ENCODE assay signal across 9 cellular contexts in genomic region chr19:6811906-6812305, GRCh38. TPM values are rescaled to one million over a fixed set of nuclear protein-coding genes. Genes with fewer than 3 reads are reported as not detected.
DNase-seq lines count a peak whose midpoint lies in the region; ATAC-seq and FAIRE-seq lines count a peak whose summit lies in the region.
"Had no signal": no experiment of that assay in that cellular context is flagged by ENCODE, and none has a peak within 500 bp of the region (broad histone marks: within the 10 kb centered on the region; RNA-seq: fewer than 3 reads in every experiment).

No MANE protein-coding gene starts in this region.

- peaks cover 25% of the 10 kb centered on the region for H3K36me3 Mint-ChIP-seq in activated T-cell treated with anti-CD3 and anti-CD28 coated beads, Interleukin-2, amount 50 U/mL, for 4 hours (ENCODE audit: insufficient read depth)
- peaks cover 37% of the 10 kb centered on the region for H3K36me3 Mint-ChIP-seq in stimulated activated memory B cell treated with anti-CD40 and anti-IgM and Interleukin-4, amounts not matched to agents 10 μg/mL and 1 μg/mL and 100 μg/mL, for 72 hours

- no peaks in the 10 kb centered on the region for H3K27me3 Mint-ChIP-seq in activated T-cell treated with anti-CD3 and anti-CD28 coated beads, Interleukin-2, amount 50 U/mL, for 4 hours (ENCODE audit: low read depth)
- H3K27me3 Mint-ChIP-seq in stimulated activated memory B cell treated with anti-CD40 and anti-IgM and Interleukin-4, amounts not matched to agents 10 μg/mL and 1 μg/mL and 100 μg/mL, for 72 hours: no peaks in the 10 kb centered on the region

- H3K9me3 Mint-ChIP-seq in activated T-cell treated with anti-CD3 and anti-CD28 coated beads, Interleukin-2, amount 50 U/mL, for 4 hours: peaks cover 9% of the 10 kb centered on the region
- H3K9me3 Mint-ChIP-seq in stimulated activated memory B cell treated with anti-CD40 and anti-IgM and Interleukin-4, amounts not matched to agents 10 μg/mL and 1 μg/mL and 100 μg/mL, for 72 hours: peaks cover 5% of the 10 kb centered on the region

- no peak for FAIRE-seq in RCC 7860 (lab: Jason Lieb, UNC)
- FAIRE-seq: G401.6 had no signal

- peaks cover 70% of the 10 kb centered on the region for H3K4me1 Mint-ChIP-seq in activated T-cell treated with anti-CD3 and anti-CD28 coated beads, Interleukin-2, amount 50 U/mL, for 4 hours (ENCODE audit: low read depth)
- peaks cover 50% of the 10 kb centered on the region for H3K4me1 Mint-ChIP-seq in stimulated activated memory B cell treated with anti-CD40 and anti-IgM and Interleukin-4, amounts not matched to agents 10 μg/mL and 1 μg/mL and 100 μg/mL, for 72 hours

- peak; percentile 55 to 60 for ATAC-seq in activated T-cell treated with anti-CD3 and anti-CD28 coated beads, Interleukin-2, amount 50 U/mL, for 4 hours
- ATAC-seq in stimulated activated memory B cell treated with anti-CD40 and anti-IgM and Interleukin-4, amounts not matched to agents 10 μg/mL and 1 μg/mL and 100 μg/mL, for 72 hours: no peak
- ATAC-seq in HG02610 (IDR thresholded peaks at IDR 0.05; ENCODE audit: unreplicated experiment): no peak
- ATAC-seq in GM19467 (IDR thresholded peaks at IDR 0.05; ENCODE audit: unreplicated experiment): no peak

- peak overlapping the region; percentile 57 for H3K27ac Mint-ChIP-seq in stimulated activated memory B cell treated with anti-CD40 and anti-IgM and Interleukin-4, amounts not matched to agents 10 μg/mL and 1 μg/mL and 100 μg/mL, for 72 hours

- no peak overlapping the region for H3K4me3 Mint-ChIP-seq in activated T-cell treated with anti-CD3 and anti-CD28 coated beads, Interleukin-2, amount 50 U/mL, for 4 hours
- H3K4me3 Mint-ChIP-seq in stimulated activated memory B cell treated with anti-CD40 and anti-IgM and Interleukin-4, amounts not matched to agents 10 μg/mL and 1 μg/mL and 100 μg/mL, for 72 hours: no peak overlapping the region

- DNase-seq in activated T-cell treated with anti-CD3 and anti-CD28 coated beads, Interleukin-2, amount 50 U/mL, for 4 hours: no peak
- DNase-seq in activated T-cell treated with anti-CD3 and anti-CD28 coated beads for 4 hours (no peak), RCC 7860 (ENCODE audit: low spot score) (peak; percentile 36), fibroblast of gingiva (ENCODE audit: low read depth) (peak; percentile 15)
- DNase-seq in activated CD8-positive, alpha-beta memory T cell treated with anti-CD3 and anti-CD28 coated beads, Interleukin-2, amount 50 U/mL, for 48 hours: no peak

RNA-seq across cellular contexts. Expression of gene VAV1, which starts 39.4 kb away (rescaled TPM):
- total RNA-seq in activated T-cell treated with anti-CD3 and anti-CD28 coated beads, Interleukin-2, amount 50 U/mL, for 4 hours: 10 to 100 TPM; 65.7 to 75.6 (median 70.7) TPM

RNA-seq across cellular contexts. Expression of gene SH2D3A, which starts 44.7 kb away (rescaled TPM):
- 10 to 100 TPM; 24.6 to 27.8 (median 27.4) TPM for total RNA-seq in activated T-cell treated with anti-CD3 and anti-CD28 coated beads, Interleukin-2, amount 50 U/mL, for 4 hours

Comparison
In these comparisons a context has a peak if more than half of its experiments do, and no peak if none do; other contexts are left out.
1. ATAC-seq: peak in activated T-cell treated with anti-CD3 and anti-CD28 coated beads, Interleukin-2, amount 50 U/mL, for 4 hours (2 of 2); none in stimulated activated memory B cell treated with anti-CD40 and anti-IgM and Interleukin-4, amounts not matched to agents 10 μg/mL and 1 μg/mL and 100 μg/mL, for 72 hours (single experiment), HG02610 (single experiment) and GM19467 (single experiment).
2. DNase-seq: peak in RCC 7860 (single experiment) and fibroblast of gingiva (single experiment); none in activated T-cell treated with anti-CD3 and anti-CD28 coated beads, Interleukin-2, amount 50 U/mL, for 4 hours (single experiment), activated T-cell treated with anti-CD3 and anti-CD28 coated beads for 4 hours (single experiment) and activated CD8-positive, alpha-beta memory T cell treated with anti-CD3 and anti-CD28 coated beads, Interleukin-2, amount 50 U/mL, for 48 hours (single experiment).